Comparison of ENCODE assay signal across 14 cellular contexts in genomic region chr5:28404363-28405071, GRCh38.
DNase-seq lines count a peak whose midpoint lies in the region; ATAC-seq and TF ChIP-seq lines count a peak whose summit lies in the region.
"Had no signal": no experiment of that assay in that cellular context is flagged by ENCODE, and none has a peak within 500 bp of the region (broad histone marks: within the 10 kb centered on the region; RNA-seq: fewer than 3 reads in every experiment).

No MANE protein-coding gene starts in this region.

- H2AK5ac ChIP-seq in mesendoderm (ENCODE audit: low read length): peak overlapping the region; percentile 83

- WGBS in mesendoderm (ENCODE audit: extremely low coverage, insufficient coverage, low lambda C conversion rate): no CpG with 5 or more reads among the region's 35 CpGs
- 78% methylated on average over 33 of the region's 35 CpGs; no CpG with 5 or more reads in 1 of the 2 donors for WGBS in testis, 2 donors

- no peak overlapping the region for H3K4me3 ChIP-seq in H7 (ENCODE audit: insufficient read depth, low read depth, low read length)
- H3K4me3 ChIP-seq in mesendoderm (ENCODE audit: low read length): no peak overlapping the region
- H3K4me3 ChIP-seq in testis: peak overlapping the region; percentile 3 to 14

- H3K4me1 ChIP-seq in mesendoderm (ENCODE audit: control insufficient read depth, low read depth, low read length) (peaks cover 5% of the 10 kb centered on the region), testis (no peaks in the 10 kb centered on the region)

- no peaks in the 10 kb centered on the region for H3K9me3 ChIP-seq in testis
- H3K9me3 ChIP-seq: SK-N-SH had no signal

- H3K27me3 ChIP-seq in H7 (ENCODE audit: control insufficient read depth, insufficient read depth, low read length) (no peaks in the 10 kb centered on the region), mesendoderm (ENCODE audit: insufficient read depth, low read length, poor library complexity) (no peaks in the 10 kb centered on the region), testis (no peaks in the 10 kb centered on the region)

- no peak overlapping the region for H4K5ac ChIP-seq in mesendoderm (ENCODE audit: low read length)

- H2BK15ac ChIP-seq in mesendoderm (replicated peaks; ENCODE audit: low read depth): no peak overlapping the region

- H3K27ac ChIP-seq in mesendoderm (ENCODE audit: low read depth, low read length) (no peak overlapping the region), testis (no peak overlapping the region)

- H3K4ac ChIP-seq in mesendoderm (ENCODE audit: low read depth, low read length): no peak overlapping the region

- no peaks in the 10 kb centered on the region for H3K36me3 ChIP-seq in H7 (replicated peaks; ENCODE audit: control insufficient read depth, insufficient read depth, low read length)
- no peaks in the 10 kb centered on the region for H3K36me3 ChIP-seq in mesendoderm (ENCODE audit: control insufficient read depth, insufficient read depth, low read length)
- H3K36me3 ChIP-seq in testis (ENCODE audit: low read depth, missing control alignments): no peaks in the 10 kb centered on the region

- no peaks in the 10 kb centered on the region for H3K36me3 Mint-ChIP-seq in central memory CD8-positive, alpha-beta T cell (ENCODE audit: insufficient read depth)
- no peaks in the 10 kb centered on the region for H3K36me3 Mint-ChIP-seq in activated naive CD8-positive, alpha-beta T cell treated with anti-CD3 and anti-CD28 coated beads for 36 hours

- peak overlapping the region; percentile 72 for H3K56ac ChIP-seq in mesendoderm (ENCODE audit: low read length)

- no peak for TF ChIP-seq CTCF in testis (IDR thresholded peaks at IDR 0.05)

- no peak overlapping the region for H4K8ac ChIP-seq in mesendoderm (ENCODE audit: low read depth, low read length)

- H2BK5ac ChIP-seq in mesendoderm (ENCODE audit: low read length): peak overlapping the region; percentile 72

- H3K79me1 ChIP-seq in mesendoderm (ENCODE audit: low read length): no peaks in the 10 kb centered on the region

- no peak overlapping the region for H3K23ac ChIP-seq in mesendoderm (ENCODE audit: low read length)

- peak; percentile 14 for ATAC-seq in central memory CD8-positive, alpha-beta T cell (replicated peaks; ENCODE audit: extremely low read depth, poor library complexity, severe bottlenecking)
- ATAC-seq in GM18858 (IDR thresholded peaks at IDR 0.05; ENCODE audit: unreplicated experiment): no peak

- H2BK120ac ChIP-seq in mesendoderm (ENCODE audit: low read depth, low read length): peak overlapping the region; percentile 19

- no peaks in the 10 kb centered on the region for H3K27me3 Mint-ChIP-seq in central memory CD8-positive, alpha-beta T cell
- H3K27me3 Mint-ChIP-seq in activated naive CD8-positive, alpha-beta T cell treated with anti-CD3 and anti-CD28 coated beads for 36 hours: no peaks in the 10 kb centered on the region
- H3K27me3 Mint-ChIP-seq: B cell; CD4-positive, alpha-beta T cell had no signal

- H3K4me3 Mint-ChIP-seq in central memory CD8-positive, alpha-beta T cell: no peak overlapping the region
- H3K4me3 Mint-ChIP-seq in activated naive CD8-positive, alpha-beta T cell treated with anti-CD3 and anti-CD28 coated beads for 36 hours: no peak overlapping the region
- H3K4me3 Mint-ChIP-seq: B cell; CD4-positive, alpha-beta T cell had no signal

- TF ChIP-seq POLR2A in testis (IDR thresholded peaks at IDR 0.05): no peak

- peaks cover 11% of the 10 kb centered on the region for H3K9me3 Mint-ChIP-seq in central memory CD8-positive, alpha-beta T cell
- peaks cover 6% of the 10 kb centered on the region for H3K9me3 Mint-ChIP-seq in activated naive CD8-positive, alpha-beta T cell treated with anti-CD3 and anti-CD28 coated beads for 36 hours

- peak; percentile 7 for DNase-seq in H7
- DNase-seq in central memory CD8-positive, alpha-beta T cell (ENCODE audit: low spot score in 2 of 2): no peak
- DNase-seq in mesendoderm: no peak
- no peak for DNase-seq in testis
- DNase-seq in NCI-H2107 (lab: John Stamatoyannopoulos, UW): no peak
- no peak for DNase-seq in activated naive CD8-positive, alpha-beta T cell treated with anti-CD3 and anti-CD28 coated beads for 36 hours
- DNase-seq: CD4-positive, alpha-beta T cell; KBM-7; NCI-H1436; NCI-H510A; SHP77; SK-N-SH had no signal

- H3K9ac ChIP-seq in mesendoderm (ENCODE audit: low read length): no peak overlapping the region
- H3K9ac ChIP-seq: SK-N-SH had no signal

- H3K27ac Mint-ChIP-seq in central memory CD8-positive, alpha-beta T cell (ENCODE audit: low read depth): no peak overlapping the region
- no peak overlapping the region for H3K27ac Mint-ChIP-seq in activated naive CD8-positive, alpha-beta T cell treated with anti-CD3 and anti-CD28 coated beads for 36 hours
- H3K27ac Mint-ChIP-seq: B cell; CD4-positive, alpha-beta T cell had no signal

- H3K18ac ChIP-seq in mesendoderm (ENCODE audit: low read length): peak overlapping the region; percentile 35

- no peaks in the 10 kb centered on the region for H3K4me1 Mint-ChIP-seq in central memory CD8-positive, alpha-beta T cell
- no peaks in the 10 kb centered on the region for H3K4me1 Mint-ChIP-seq in activated naive CD8-positive, alpha-beta T cell treated with anti-CD3 and anti-CD28 coated beads for 36 hours
- H3K4me1 Mint-ChIP-seq: B cell had no signal

- intact Hi-C loops in testis (cut with DNase I; ENCODE audit: low total_unique reads): no loop called here

- no peaks in the 10 kb centered on the region for H3K79me2 ChIP-seq in mesendoderm (ENCODE audit: control insufficient read depth, insufficient read depth, low read length)

- H3K4me2 ChIP-seq in mesendoderm (ENCODE audit: low read length): no peak overlapping the region
- H3K4me2 ChIP-seq: SK-N-SH had no signal

Comparison
In these comparisons a context has a peak if more than half of its experiments do, and no peak if none do; other contexts are left out.
1. H3K4me3 ChIP-seq: peak in testis (2 of 2); none in H7 (single experiment) and mesendoderm (single experiment).